Comparison of ENCODE assay signal across 9 cellular contexts in the genomic region with DNA sequence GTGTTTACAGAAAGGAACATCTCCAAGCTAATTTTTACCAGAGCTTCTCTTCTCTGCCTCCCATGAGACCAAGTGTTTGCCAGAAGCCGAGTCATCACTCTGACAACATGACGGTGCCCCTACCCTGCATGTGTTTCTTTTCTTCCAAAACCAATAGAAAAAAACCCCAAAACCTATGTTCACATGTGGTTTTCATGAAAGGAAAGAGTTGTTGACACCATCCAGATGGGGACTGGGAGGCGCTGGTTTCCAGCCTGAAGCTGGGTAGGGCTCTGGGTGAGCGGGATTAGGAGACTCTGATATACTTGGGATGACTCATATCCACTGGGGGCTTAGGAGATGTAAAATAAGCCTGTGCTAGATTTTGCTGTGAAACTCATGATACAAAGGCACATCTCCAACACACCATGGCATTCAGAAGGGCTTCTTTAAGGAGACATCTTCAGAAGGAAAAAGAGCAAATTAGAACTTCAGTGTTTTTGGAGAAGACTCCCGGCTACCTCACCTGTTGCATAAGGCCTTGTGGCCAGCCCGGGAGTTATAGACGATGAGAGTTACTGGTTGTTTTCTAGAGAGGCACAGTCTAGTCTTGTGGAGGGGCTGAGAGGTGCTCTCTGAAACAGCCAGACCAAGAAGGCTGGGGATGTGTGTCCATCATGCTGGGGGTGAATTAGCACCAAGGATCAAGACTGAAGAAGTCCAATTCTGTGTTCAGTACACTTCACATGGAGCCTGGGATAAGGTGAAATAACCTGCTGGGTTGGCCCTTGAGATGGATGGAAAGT.
DNase-seq lines count a peak whose midpoint lies in the region; ATAC-seq lines count a peak whose summit lies in the region.
"Had no signal": no experiment of that assay in that cellular context is flagged by ENCODE, and none has a peak within 500 bp of the region (broad histone marks: within the 10 kb centered on the region; RNA-seq: fewer than 3 reads in every experiment).

No MANE protein-coding gene starts in this region.

- peak; percentile 62 for DNase-seq in GM04503 (ENCODE audit: low read depth)
- DNase-seq in Jurkat, Clone E6-1 (ENCODE audit: low read depth, low spot score): peak; percentile 47
- peak; percentile 16 for DNase-seq in glomerular visceral epithelial cell (ENCODE audit: extremely low spot score)
- DNase-seq in activated CD8-positive, alpha-beta memory T cell treated with anti-CD3 and anti-CD28 coated beads, Interleukin-2, amount 50 U/mL, for 48 hours: no peak
- no peak for DNase-seq in OCI-M2 (lab: John Stamatoyannopoulos, UW; ENCODE audit: unreplicated experiment)
- no peak for DNase-seq in NCI-H2029 (lab: John Stamatoyannopoulos, UW)

- ATAC-seq in GM21423 (IDR thresholded peaks at IDR 0.05; ENCODE audit: unreplicated experiment) (peak; percentile 46), HG02884 (IDR thresholded peaks at IDR 0.05; ENCODE audit: unreplicated experiment) (no peak)

- H3K4me3 ChIP-seq in Jurkat, Clone E6-1 (ENCODE audit: low read length): no peak overlapping the region
- H3K4me3 ChIP-seq: dorsolateral prefrontal cortex had no signal

Comparison
In these comparisons a context has a peak if more than half of its experiments do, and no peak if none do; other contexts are left out.
1. DNase-seq: peak in GM04503 (single experiment), Jurkat, Clone E6-1 (single experiment) and glomerular visceral epithelial cell (single experiment); none in activated CD8-positive, alpha-beta memory T cell treated with anti-CD3 and anti-CD28 coated beads, Interleukin-2, amount 50 U/mL, for 48 hours (single experiment), OCI-M2 (single experiment) and NCI-H2029 (single experiment).